Comparison of ENCODE assay signal across 1 cellular context in genomic region chr7:81013036-81013435, GRCh38.
TF ChIP-seq lines count a peak whose summit lies in the region.

No MANE protein-coding gene starts in this region.

TF ChIP-seq in GM23338, 12 proteins besides CTCF, POLR2A, EP300 and RAD21 (continued from another document):
- TF ChIP-seq REST (IDR thresholded peaks at IDR 0.05; ENCODE audit: unreplicated experiment) = no peak
